In the genomic region with DNA sequence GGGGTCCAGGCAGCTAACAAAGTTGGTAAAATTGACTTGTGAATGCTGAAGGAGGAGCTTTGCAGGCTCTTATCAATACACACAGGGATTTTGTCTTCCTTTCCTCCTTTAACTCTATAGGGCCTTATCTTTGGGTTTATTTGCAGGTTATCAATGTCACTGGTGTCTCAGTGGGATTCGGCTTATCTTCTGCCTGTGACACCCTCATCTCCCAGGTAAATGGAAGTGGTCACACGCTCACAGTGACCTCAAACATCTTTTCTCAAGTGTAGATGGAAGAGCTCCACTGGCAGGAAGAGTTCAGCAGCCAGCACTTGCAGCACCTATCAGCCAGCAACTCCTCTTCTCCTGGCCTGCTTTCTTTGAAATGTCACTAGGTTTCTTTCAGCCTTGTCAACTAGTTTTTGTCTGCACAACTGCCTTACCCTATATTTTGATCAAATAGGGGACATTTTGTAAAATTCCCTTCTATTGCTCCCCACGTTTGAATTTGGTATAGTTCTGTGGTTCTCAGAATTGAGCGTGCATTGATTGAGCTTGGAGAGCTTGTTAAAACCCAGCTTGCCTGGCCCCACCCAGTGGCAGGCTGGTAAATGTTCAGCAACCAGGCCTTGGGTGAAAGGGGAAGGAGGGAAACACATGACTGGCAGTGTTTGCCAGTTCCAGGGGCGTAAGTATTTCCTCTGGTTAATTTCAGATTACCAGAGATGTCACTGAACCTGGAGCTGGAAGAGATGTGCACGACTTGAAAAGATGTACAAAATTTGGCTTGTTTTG, we compare ENCODE assay signal across 9 cellular contexts. TPM values are rescaled to one million over a fixed set of nuclear protein-coding genes. Genes with fewer than 3 reads are reported as not detected.
DNase-seq lines count a peak whose midpoint lies in the region; ATAC-seq, FAIRE-seq and TF ChIP-seq lines count a peak whose summit lies in the region.
"Had no signal": no experiment of that assay in that cellular context is flagged by ENCODE, and none has a peak within 500 bp of the region (broad histone marks: within the 10 kb centered on the region; RNA-seq: fewer than 3 reads in every experiment).

No MANE protein-coding gene starts in this region.

- no peak overlapping the region; the same call in 1 of the 2 replicates for H3K27ac ChIP-seq in OCI-LY3 (ENCODE audit: low read length)
- no peak overlapping the region for H3K27ac ChIP-seq in effector memory CD4-positive, alpha-beta T cell (ENCODE audit: insufficient read depth, low read length, poor library complexity, severe bottlenecking)

- DNase-seq in GM12892 (ENCODE audit: insufficient read length) = no peak
- peak; percentile 61 for DNase-seq in Right ventricle myocardium superior
- peak; percentile 51 for DNase-seq in renal cortical epithelial cell (ENCODE audit: low read depth)
- no peak for DNase-seq in effector memory CD4-positive, alpha-beta T cell
- DNase-seq in HK-2 (ENCODE audit: unreplicated experiment) = no peak
- DNase-seq in COR-L47 (lab: John Stamatoyannopoulos, UW) = no peak
- DNase-seq: activated T-cell treated with anti-CD3 and anti-CD28 coated beads, Interleukin-2, amount 50 U/mL, for 1 hour had no signal

- H3K4me1 ChIP-seq in OCI-LY3 (ENCODE audit: low read length) = peaks cover 7% of the 10 kb centered on the region
- no peaks in the 10 kb centered on the region for H3K4me1 ChIP-seq in effector memory CD4-positive, alpha-beta T cell (ENCODE audit: control insufficient read depth, insufficient read depth, low read length, poor library complexity, severe bottlenecking)

- no peak overlapping the region for H3K4me2 ChIP-seq in OCI-LY3 (ENCODE audit: low read length)

- H3K4me3 ChIP-seq in OCI-LY3 (ENCODE audit: low read length) = no peak overlapping the region
- no peak overlapping the region for H3K4me3 ChIP-seq in effector memory CD4-positive, alpha-beta T cell (ENCODE audit: insufficient read depth, low read depth, low read length, poor library complexity, severe bottlenecking)

- TF ChIP-seq POLR2A in GM12892 (IDR thresholded peaks at IDR 0.05; ENCODE audit: low read depth, low read length) = no peak

- peak; percentile 36 for TF ChIP-seq CTCF in OCI-LY3 (IDR thresholded peaks at IDR 0.05; ENCODE audit: low read depth, low read length)

- H3K36me3 ChIP-seq in OCI-LY3 (replicated peaks; ENCODE audit: low read depth, low read length) = no peaks in the 10 kb centered on the region
- no peaks in the 10 kb centered on the region for H3K36me3 ChIP-seq in effector memory CD4-positive, alpha-beta T cell (ENCODE audit: control insufficient read depth, insufficient read depth, low read length)

- intact Hi-C loops in Right ventricle myocardium superior (cut with DNase I) = no loop called here

- H3K9me3 ChIP-seq in OCI-LY3 (ENCODE audit: insufficient read depth, low read length) = no peaks in the 10 kb centered on the region
- no peaks in the 10 kb centered on the region for H3K9me3 ChIP-seq in effector memory CD4-positive, alpha-beta T cell (ENCODE audit: control insufficient read depth, low read length)

- no peaks in the 10 kb centered on the region for H4K20me1 ChIP-seq in OCI-LY3 (ENCODE audit: insufficient read depth, low read length)

- peak; percentile 24 for FAIRE-seq in GM12892 (lab: Jason Lieb, UNC)

- H3K79me2 ChIP-seq in OCI-LY3 (ENCODE audit: low read length) = 0 out of 2 replicates have a peak, but pooled peaks cover under 1% of the 10 kb centered on the region

- no peak overlapping the region for H2AFZ ChIP-seq in OCI-LY3 (ENCODE audit: low read depth, low read length)

- no peaks in the 10 kb centered on the region for H3K27me3 ChIP-seq in OCI-LY3 (ENCODE audit: low read depth, low read length)
- H3K27me3 ChIP-seq in effector memory CD4-positive, alpha-beta T cell (replicated peaks; ENCODE audit: control insufficient read depth, insufficient read depth, low read length, poor library complexity, severe bottlenecking) = no peaks in the 10 kb centered on the region

- H3K9ac ChIP-seq in OCI-LY3 (ENCODE audit: low read length) = no peak overlapping the region

- peak; percentile 86 for ATAC-seq in Right ventricle myocardium superior (ENCODE audit: poor library complexity)
- no peak for ATAC-seq in GM21360 (IDR thresholded peaks at IDR 0.05; ENCODE audit: unreplicated experiment)

RNA-seq across cellular contexts. Expression of gene SLC47A1, which starts 12.8 kb away (rescaled TPM):
- 3.3 TPM for polyA plus RNA-seq in GM12892 (2012; ENCODE audit: missing spikeins)
- total RNA-seq in Right ventricle myocardium superior = 3.7 TPM
- total RNA-seq in renal cortical epithelial cell = 2.4 TPM in 1 of 2 replicates, not detected in the other

Comparison
In these comparisons a context has a peak if more than half of its experiments do, and no peak if none do; other contexts are left out.
1. DNase-seq: peak in Right ventricle myocardium superior (single experiment) and renal cortical epithelial cell (single experiment); none in GM12892 (single experiment), effector memory CD4-positive, alpha-beta T cell (0 of 3), HK-2 (single experiment) and COR-L47 (single experiment).